Comparison of ENCODE assay signal across 18 cellular contexts in the genomic region with DNA sequence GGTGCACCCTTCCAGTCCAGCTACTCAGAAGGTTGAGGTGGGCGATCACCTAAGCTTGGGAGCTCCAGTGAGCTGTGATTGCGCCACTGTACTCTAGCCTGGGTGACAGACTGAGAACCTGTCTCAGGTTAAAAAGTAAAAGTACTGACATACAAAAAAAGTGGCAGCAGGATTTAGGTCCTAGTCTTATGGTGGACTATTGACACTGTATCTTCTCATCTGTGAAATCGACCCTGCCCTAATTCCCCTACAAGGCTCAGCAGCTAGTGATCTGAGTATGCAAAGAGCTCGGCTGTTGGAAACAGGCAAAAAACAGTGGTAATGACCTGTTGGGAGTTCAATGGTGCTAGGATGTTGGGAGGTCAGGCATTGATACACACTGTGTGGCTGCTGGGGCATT. TPM values are rescaled to one million over a fixed set of nuclear protein-coding genes. Genes with fewer than 3 reads are reported as not detected.
DNase-seq lines count a peak whose midpoint lies in the region; ATAC-seq and TF ChIP-seq lines count a peak whose summit lies in the region.
"Had no signal": no experiment of that assay in that cellular context is flagged by ENCODE, and none has a peak within 500 bp of the region (broad histone marks: within the 10 kb centered on the region; RNA-seq: fewer than 3 reads in every experiment).

No MANE protein-coding gene starts in this region.

- no peaks in the 10 kb centered on the region for H3K27me3 Mint-ChIP-seq in activated CD4-positive, alpha-beta memory T cell treated with anti-CD3 and anti-CD28 coated beads for 36 hours
- H3K27me3 Mint-ChIP-seq in activated CD4-positive, alpha-beta memory T cell treated with anti-CD3 and anti-CD28 coated beads, Interleukin-2, amount 10 ng/mL, durations not matched to agents 7 days and 5 days = peaks cover 25% of the 10 kb centered on the region
- H3K27me3 Mint-ChIP-seq in CD4-positive, alpha-beta T cell = no peaks in the 10 kb centered on the region
- no peaks in the 10 kb centered on the region for H3K27me3 Mint-ChIP-seq in activated CD8-positive, alpha-beta T cell treated with anti-CD3 and anti-CD28 coated beads, Interleukin-2, amount 10 ng/mL, durations not matched to agents 7 days and 5 days (ENCODE audit: low read depth)

- H3K36me3 Mint-ChIP-seq in activated CD4-positive, alpha-beta memory T cell treated with anti-CD3 and anti-CD28 coated beads for 36 hours = peaks cover 28% of the 10 kb centered on the region
- peaks cover 26% of the 10 kb centered on the region for H3K36me3 Mint-ChIP-seq in activated CD4-positive, alpha-beta memory T cell treated with anti-CD3 and anti-CD28 coated beads, Interleukin-2, amount 10 ng/mL, durations not matched to agents 7 days and 5 days (ENCODE audit: low read depth)
- H3K36me3 Mint-ChIP-seq in CD4-positive, alpha-beta T cell (ENCODE audit: low read depth) = peaks cover 86% of the 10 kb centered on the region
- H3K36me3 Mint-ChIP-seq in activated CD8-positive, alpha-beta T cell treated with anti-CD3 and anti-CD28 coated beads, Interleukin-2, amount 10 ng/mL, durations not matched to agents 7 days and 5 days (ENCODE audit: low read depth) = peaks cover 67% of the 10 kb centered on the region

- POLR2A ChIA-PET in activated CD4-positive, alpha-beta memory T cell treated with anti-CD3 and anti-CD28 coated beads for 36 hours (lab: Charles Lee) = interaction anchor here (1.1 to 2.2 kb wide), 3 partner anchors 12 to 49 kb away, joined by 3 to 5 read pairs (median 5); no protein-coding TSS in a partner anchor
- POLR2A ChIA-PET in activated CD4-positive, alpha-beta memory T cell treated with anti-CD3 and anti-CD28 coated beads, Interleukin-2, amount 10 ng/mL, durations not matched to agents 7 days and 5 days (lab: Charles Lee) = interaction anchor here (1.7 to 2.8 kb wide), 2 partner anchors 49 to 509 kb away, joined by 8 to 9 read pairs; partner anchors contain the start of gene RPL34
- POLR2A ChIA-PET in CD4-positive, alpha-beta T cell (lab: Charles Lee) = interaction anchor here (0.7 to 14.8 kb wide), 15 partner anchors 11 to 268 kb away, joined by 3 to 216 read pairs (median 18); partner anchors contain the start of gene LEF1
- POLR2A ChIA-PET in activated CD8-positive, alpha-beta T cell treated with anti-CD3 and anti-CD28 coated beads, Interleukin-2, amount 10 ng/mL, durations not matched to agents 7 days and 5 days (lab: Charles Lee) = interaction anchor here (2.9 kb wide), 1 partner anchor 28 kb away, joined by 14 read pairs; no protein-coding TSS in a partner anchor

- no peak for DNase-seq in activated CD4-positive, alpha-beta memory T cell treated with anti-CD3 and anti-CD28 coated beads for 36 hours
- no peak for DNase-seq in activated CD4-positive, alpha-beta memory T cell treated with anti-CD3 and anti-CD28 coated beads, Interleukin-2, amount 10 ng/mL, durations not matched to agents 7 days and 5 days
- DNase-seq in CD4-positive, alpha-beta T cell = no peak
- DNase-seq in activated CD8-positive, alpha-beta T cell treated with anti-CD3 and anti-CD28 coated beads, Interleukin-2, amount 10 ng/mL, durations not matched to agents 7 days and 5 days = no peak
- DNase-seq in effector memory CD4-positive, alpha-beta T cell = no peak
- no peak for DNase-seq in dedifferentiated amniotic fluid mesenchymal stem cell (ENCODE audit: extremely low spot score)
- DNase-seq in effector CD4-positive, alpha-beta T cell = no peak
- DNase-seq: AML-193; DMS 273 treated with DMSO at 0.1 percent for 48 hours; MG63; NCI-H1092 treated with DMSO at 0.1 percent for 48 hours; NCI-H1694; NCI-H2107; NCI-H345; NK-92 treated with Interleukin-12 subunit alpha and Interleukin-12 subunit beta, amount 100 ng/mL, for 24 hours; OCI-M1 had no signal

- intact Hi-C loops in activated CD4-positive, alpha-beta memory T cell treated with anti-CD3 and anti-CD28 coated beads for 36 hours (cut with micrococcal nuclease) = no loop called here
- intact Hi-C loops in CD4-positive, alpha-beta T cell (cut with DNase I, micrococcal nuclease) = loop anchor here (2.0 to 10.0 kb wide), 3 partner anchors 53 to 246 kb away; partner anchors contain the start of gene LEF1 (in 2 of the 2)

- peak overlapping the region; percentile 62 for H3K27ac Mint-ChIP-seq in activated CD4-positive, alpha-beta memory T cell treated with anti-CD3 and anti-CD28 coated beads for 36 hours
- no peak overlapping the region for H3K27ac Mint-ChIP-seq in activated CD4-positive, alpha-beta memory T cell treated with anti-CD3 and anti-CD28 coated beads, Interleukin-2, amount 10 ng/mL, durations not matched to agents 7 days and 5 days
- peak overlapping the region; percentile 92 for H3K27ac Mint-ChIP-seq in CD4-positive, alpha-beta T cell
- peak overlapping the region; percentile 89 for H3K27ac Mint-ChIP-seq in activated CD8-positive, alpha-beta T cell treated with anti-CD3 and anti-CD28 coated beads, Interleukin-2, amount 10 ng/mL, durations not matched to agents 7 days and 5 days

- ATAC-seq in CD4-positive, alpha-beta T cell (ENCODE audit: poor library complexity) = no peak
- ATAC-seq in activated CD8-positive, alpha-beta T cell treated with anti-CD3 and anti-CD28 coated beads, Interleukin-2, amount 10 ng/mL, durations not matched to agents 7 days and 5 days = no peak
- ATAC-seq in activated CD4-positive, CD25-positive, alpha-beta regulatory T cell treated with anti-CD3 and anti-CD28 coated beads, Interleukin-2, amount 50 U/mL, for 24 hours = no peak

- no peaks in the 10 kb centered on the region for H3K9me3 Mint-ChIP-seq in activated CD4-positive, alpha-beta memory T cell treated with anti-CD3 and anti-CD28 coated beads for 36 hours
- no peaks in the 10 kb centered on the region for H3K9me3 Mint-ChIP-seq in activated CD4-positive, alpha-beta memory T cell treated with anti-CD3 and anti-CD28 coated beads, Interleukin-2, amount 10 ng/mL, durations not matched to agents 7 days and 5 days
- H3K9me3 Mint-ChIP-seq in CD4-positive, alpha-beta T cell = no peaks in the 10 kb centered on the region
- H3K9me3 Mint-ChIP-seq in activated CD8-positive, alpha-beta T cell treated with anti-CD3 and anti-CD28 coated beads, Interleukin-2, amount 10 ng/mL, durations not matched to agents 7 days and 5 days (ENCODE audit: insufficient read depth) = no peaks in the 10 kb centered on the region

- H3K9me3 ChIP-seq in CD4-positive, alpha-beta T cell (ENCODE audit: control insufficient read depth, low read length) = no peaks in the 10 kb centered on the region
- H3K9me3 ChIP-seq in effector memory CD4-positive, alpha-beta T cell (ENCODE audit: control insufficient read depth, low read length) = no peaks in the 10 kb centered on the region
- H3K9me3 ChIP-seq: MG63 had no signal

- peaks cover 90% of the 10 kb centered on the region for H3K4me1 ChIP-seq in effector memory CD4-positive, alpha-beta T cell (ENCODE audit: control insufficient read depth, insufficient read depth, low read length, poor library complexity, severe bottlenecking)

- H3K36me3 ChIP-seq in effector memory CD4-positive, alpha-beta T cell (ENCODE audit: control insufficient read depth, insufficient read depth, low read length) = peaks cover 2% of the 10 kb centered on the region
- H3K36me3 ChIP-seq: MG63 had no signal

- no peak overlapping the region for H3K4me3 ChIP-seq in effector memory CD4-positive, alpha-beta T cell (ENCODE audit: insufficient read depth, low read depth, low read length, poor library complexity, severe bottlenecking)
- H3K4me3 ChIP-seq: MG63 had no signal

- no peaks in the 10 kb centered on the region for H3K27me3 ChIP-seq in CD4-positive, alpha-beta T cell (ENCODE audit: control insufficient read depth, insufficient read depth, low read length)
- no peaks in the 10 kb centered on the region for H3K27me3 ChIP-seq in effector memory CD4-positive, alpha-beta T cell (replicated peaks; ENCODE audit: control insufficient read depth, insufficient read depth, low read length, poor library complexity, severe bottlenecking)
- H3K27me3 ChIP-seq: MG63 had no signal

- peaks cover 95% of the 10 kb centered on the region for H3K4me1 Mint-ChIP-seq in activated CD4-positive, alpha-beta memory T cell treated with anti-CD3 and anti-CD28 coated beads for 36 hours (ENCODE audit: low read depth)
- H3K4me1 Mint-ChIP-seq in activated CD4-positive, alpha-beta memory T cell treated with anti-CD3 and anti-CD28 coated beads, Interleukin-2, amount 10 ng/mL, durations not matched to agents 7 days and 5 days = peaks cover 91% of the 10 kb centered on the region
- H3K4me1 Mint-ChIP-seq in CD4-positive, alpha-beta T cell (ENCODE audit: low read depth) = peaks cover 98% of the 10 kb centered on the region
- H3K4me1 Mint-ChIP-seq in activated CD8-positive, alpha-beta T cell treated with anti-CD3 and anti-CD28 coated beads, Interleukin-2, amount 10 ng/mL, durations not matched to agents 7 days and 5 days (ENCODE audit: low read depth) = peaks cover 95% of the 10 kb centered on the region

- CTCF ChIA-PET in activated CD4-positive, alpha-beta memory T cell treated with anti-CD3 and anti-CD28 coated beads for 36 hours (lab: Charles Lee) = interaction anchor here (1.4 to 2.3 kb wide), 2 partner anchors 10 to 20 kb away, joined by 5 read pairs; no protein-coding TSS in a partner anchor
- CTCF ChIA-PET in activated CD4-positive, alpha-beta memory T cell treated with anti-CD3 and anti-CD28 coated beads, Interleukin-2, amount 10 ng/mL, durations not matched to agents 7 days and 5 days (lab: Charles Lee) = interaction anchor here (0.8 kb wide), 1 partner anchor 93 kb away, joined by 3 read pairs; no protein-coding TSS in a partner anchor
- CTCF ChIA-PET in CD4-positive, alpha-beta T cell (lab: Charles Lee) = interaction anchor here (0.7 to 2.4 kb wide), 4 partner anchors 12 to 61 kb away, joined by 3 to 9 read pairs (median 4); no protein-coding TSS in a partner anchor
- CTCF ChIA-PET in activated CD8-positive, alpha-beta T cell treated with anti-CD3 and anti-CD28 coated beads, Interleukin-2, amount 10 ng/mL, durations not matched to agents 7 days and 5 days (lab: Charles Lee) = interaction anchor here (1.3 to 2.3 kb wide), 6 partner anchors 13 to 81 kb away, joined by 3 to 8 read pairs (median 4); no protein-coding TSS in a partner anchor

- no peak overlapping the region for H3K4me3 Mint-ChIP-seq in activated CD4-positive, alpha-beta memory T cell treated with anti-CD3 and anti-CD28 coated beads for 36 hours
- no peak overlapping the region for H3K4me3 Mint-ChIP-seq in activated CD4-positive, alpha-beta memory T cell treated with anti-CD3 and anti-CD28 coated beads, Interleukin-2, amount 10 ng/mL, durations not matched to agents 7 days and 5 days
- peak overlapping the region; percentile 4 for H3K4me3 Mint-ChIP-seq in CD4-positive, alpha-beta T cell
- H3K4me3 Mint-ChIP-seq in activated CD8-positive, alpha-beta T cell treated with anti-CD3 and anti-CD28 coated beads, Interleukin-2, amount 10 ng/mL, durations not matched to agents 7 days and 5 days = peak overlapping the region; percentile 52

- no peak for TF ChIP-seq CTCF in CD4-positive, alpha-beta T cell (IDR thresholded peaks at IDR 0.05)

- H3K27ac ChIP-seq in CD4-positive, alpha-beta T cell (ENCODE audit: low read depth, low read length) = peak overlapping the region; percentile 89
- peak overlapping the region; percentile 49 for H3K27ac ChIP-seq in effector memory CD4-positive, alpha-beta T cell (ENCODE audit: insufficient read depth, low read length, poor library complexity, severe bottlenecking)
- H3K27ac ChIP-seq: KMS-11 had no signal

RNA-seq across cellular contexts. Expression of gene LEF1, which starts 57.0 kb away (rescaled TPM):
- total RNA-seq in activated CD4-positive, alpha-beta memory T cell treated with anti-CD3 and anti-CD28 coated beads for 36 hours = 100 to 1,000 TPM; 111 to 122 TPM
- 10 to 100 TPM; 67.4 to 68.2 TPM for total RNA-seq in activated CD4-positive, alpha-beta memory T cell treated with anti-CD3 and anti-CD28 coated beads, Interleukin-2, amount 10 ng/mL, durations not matched to agents 7 days and 5 days
- 100 to 1,000 TPM; 409 to 438 TPM for total RNA-seq in CD4-positive, alpha-beta T cell
- 100 to 1,000 TPM; 205 to 246 TPM for total RNA-seq in activated CD8-positive, alpha-beta T cell treated with anti-CD3 and anti-CD28 coated beads, Interleukin-2, amount 10 ng/mL, durations not matched to agents 7 days and 5 days

Comparison
In these comparisons a context has a peak if more than half of its experiments do, and no peak if none do; other contexts are left out.
1. H3K4me3 Mint-ChIP-seq: peak in CD4-positive, alpha-beta T cell (single experiment) and activated CD8-positive, alpha-beta T cell treated with anti-CD3 and anti-CD28 coated beads, Interleukin-2, amount 10 ng/mL, durations not matched to agents 7 days and 5 days (single experiment); none in activated CD4-positive, alpha-beta memory T cell treated with anti-CD3 and anti-CD28 coated beads for 36 hours (single experiment) and activated CD4-positive, alpha-beta memory T cell treated with anti-CD3 and anti-CD28 coated beads, Interleukin-2, amount 10 ng/mL, durations not matched to agents 7 days and 5 days (single experiment).